1 cellular context compared by ENCODE assay signal in the genomic region with DNA sequence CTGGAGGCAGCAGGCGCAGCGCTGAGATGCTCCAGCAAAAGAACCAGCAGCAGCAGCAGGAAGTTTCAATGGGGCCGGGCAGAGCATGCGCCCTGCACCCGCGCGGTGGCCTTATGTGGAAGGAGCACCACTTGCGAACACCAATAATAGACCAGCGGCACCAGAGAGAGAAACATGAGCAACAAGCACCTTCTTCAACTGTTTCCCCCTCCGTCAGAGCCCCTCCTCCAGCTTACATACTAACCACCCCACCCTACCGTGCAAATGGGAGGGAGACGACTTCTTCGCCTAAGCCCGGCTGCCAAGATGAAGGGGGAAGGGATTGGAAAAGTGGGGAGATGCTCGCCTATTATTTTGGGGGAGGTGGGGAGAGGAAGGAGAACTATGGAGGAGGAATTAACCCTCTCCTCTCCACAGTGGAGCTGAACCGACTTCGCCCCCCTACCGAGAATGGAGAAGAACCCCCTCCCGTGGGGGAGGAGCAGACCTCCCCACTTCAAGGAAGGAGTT.
TF ChIP-seq lines count a peak whose summit lies in the region.

No MANE protein-coding gene starts in this region.

TF ChIP-seq in HepG2, 621 proteins besides CTCF, POLR2A, EP300 and RAD21 (continued from another document and continues in another):
- TF ChIP-seq, protein P1, sequence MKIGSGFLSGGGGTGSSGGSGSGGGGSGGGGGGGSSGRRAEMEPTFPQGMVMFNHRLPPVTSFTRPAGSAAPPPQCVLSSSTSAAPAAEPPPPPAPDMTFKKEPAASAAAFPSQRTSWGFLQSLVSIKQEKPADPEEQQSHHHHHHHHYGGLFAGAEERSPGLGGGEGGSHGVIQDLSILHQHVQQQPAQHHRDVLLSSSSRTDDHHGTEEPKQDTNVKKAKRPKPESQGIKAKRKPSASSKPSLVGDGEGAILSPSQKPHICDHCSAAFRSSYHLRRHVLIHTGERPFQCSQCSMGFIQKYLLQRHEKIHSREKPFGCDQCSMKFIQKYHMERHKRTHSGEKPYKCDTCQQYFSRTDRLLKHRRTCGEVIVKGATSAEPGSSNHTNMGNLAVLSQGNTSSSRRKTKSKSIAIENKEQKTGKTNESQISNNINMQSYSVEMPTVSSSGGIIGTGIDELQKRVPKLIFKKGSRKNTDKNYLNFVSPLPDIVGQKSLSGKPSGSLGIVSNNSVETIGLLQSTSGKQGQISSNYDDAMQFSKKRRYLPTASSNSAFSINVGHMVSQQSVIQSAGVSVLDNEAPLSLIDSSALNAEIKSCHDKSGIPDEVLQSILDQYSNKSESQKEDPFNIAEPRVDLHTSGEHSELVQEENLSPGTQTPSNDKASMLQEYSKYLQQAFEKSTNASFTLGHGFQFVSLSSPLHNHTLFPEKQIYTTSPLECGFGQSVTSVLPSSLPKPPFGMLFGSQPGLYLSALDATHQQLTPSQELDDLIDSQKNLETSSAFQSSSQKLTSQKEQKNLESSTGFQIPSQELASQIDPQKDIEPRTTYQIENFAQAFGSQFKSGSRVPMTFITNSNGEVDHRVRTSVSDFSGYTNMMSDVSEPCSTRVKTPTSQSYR (CRISPR knock-in tag; IDR thresholded peaks at IDR 0.05; ENCODE audit: borderline replicate concordance), result 0 out of 2 replicates have a peak, but pooled peaks have one; percentile 20
- TF ChIP-seq TAF1 (CRISPR knock-in tag; IDR thresholded peaks at IDR 0.05) (peak; percentile 49; the same call in 1 of the 2 replicates), ZNF331 (CRISPR knock-in tag; IDR thresholded peaks at IDR 0.05) (peak; percentile 44; the same call in 1 of the 2 replicates), ZFP36L1 (CRISPR knock-in tag; IDR thresholded peaks at IDR 0.05) (0 out of 2 replicates have a peak, but pooled peaks have one; percentile 70), JUNB (CRISPR knock-in tag; IDR thresholded peaks at IDR 0.05; ENCODE audit: borderline replicate concordance) (no peak; the same call in 1 of the 2 replicates), ZC3H13 (CRISPR knock-in tag; IDR thresholded peaks at IDR 0.05) (0 out of 2 replicates have a peak, but pooled peaks have one; percentile 38), POGZ (CRISPR knock-in tag; IDR thresholded peaks at IDR 0.05) (no peak), TEAD3 (CRISPR knock-in tag; optimal IDR thresholded peaks at IDR 0.05; ENCODE audit: borderline replicate concordance) (peak; percentile 42), SOX13 (IDR thresholded peaks at IDR 0.05) (no peak), SOX13 (CRISPR knock-in tag; conservative IDR thresholded peaks at IDR 0.05 in 1 of 2, IDR thresholded peaks at IDR 0.05 in 1 of 2) (no peak), HMGA1 (CRISPR knock-in tag; conservative IDR thresholded peaks at IDR 0.05) (no peak), MXI1 (IDR thresholded peaks at IDR 0.05; ENCODE audit: borderline replicate concordance, low read depth, low read length) (peak; percentile 74; the same call in 1 of the 3 replicates), ZMYM4 (CRISPR knock-in tag; IDR thresholded peaks at IDR 0.05) (peak; percentile 58), ZSCAN29 (CRISPR knock-in tag; conservative IDR thresholded peaks at IDR 0.05) (no peak), KAT8 (CRISPR knock-in tag; IDR thresholded peaks at IDR 0.05) (no peak), ELF3 (CRISPR knock-in tag; IDR thresholded peaks at IDR 0.05) (peak; percentile 79), ZNF749 (CRISPR knock-in tag; IDR thresholded peaks at IDR 0.05; ENCODE audit: borderline replicate concordance) (peak; percentile 24; the same call in 1 of the 2 replicates), TBX2 (CRISPR knock-in tag; IDR thresholded peaks at IDR 0.05; ENCODE audit: borderline replicate concordance) (peak; percentile 6; the same call in 1 of the 2 replicates), ZNF101 (CRISPR knock-in tag; IDR thresholded peaks at IDR 0.05; ENCODE audit: borderline replicate concordance, low read depth) (0 out of 2 replicates have a peak, but pooled peaks have one; percentile 52), SRY (CRISPR knock-in tag; IDR thresholded peaks at IDR 0.05) (peak; percentile 18; the same call in 1 of the 2 replicates), TBL1XR1 (IDR thresholded peaks at IDR 0.05; ENCODE audit: borderline replicate concordance, low read length, partially characterized antibody) (peak; percentile 16), SMAD9 (CRISPR knock-in tag; IDR thresholded peaks at IDR 0.05) (peak; percentile 74; the same call in 1 of the 2 replicates), SAFB2 (CRISPR knock-in tag; IDR thresholded peaks at IDR 0.05; ENCODE audit: borderline replicate concordance, low read depth) (0 out of 2 replicates have a peak, but pooled peaks have one; percentile 28), ZNF891 (CRISPR knock-in tag; IDR thresholded peaks at IDR 0.05) (peak; percentile 25; the same call in 1 of the 2 replicates), RFXANK (CRISPR knock-in tag; IDR thresholded peaks at IDR 0.05) (no peak), ZNF44 (CRISPR knock-in tag; IDR thresholded peaks at IDR 0.05) (no peak), ZNF607 (CRISPR knock-in tag; IDR thresholded peaks at IDR 0.05; ENCODE audit: borderline replicate concordance) (no peak), ZNF713 (CRISPR knock-in tag; IDR thresholded peaks at IDR 0.05) (0 out of 2 replicates have a peak, but pooled peaks have one; percentile 61), ZNF543 (CRISPR knock-in tag; IDR thresholded peaks at IDR 0.05) (no peak), PAF1 (CRISPR knock-in tag; IDR thresholded peaks at IDR 0.05) (no peak), MIXL1 (CRISPR knock-in tag; IDR thresholded peaks at IDR 0.05) (no peak), ZNF772 (CRISPR knock-in tag; IDR thresholded peaks at IDR 0.05) (no peak), HHEX (CRISPR knock-in tag; IDR thresholded peaks at IDR 0.05) (no peak), HES4 (CRISPR knock-in tag; IDR thresholded peaks at IDR 0.05; ENCODE audit: borderline replicate concordance) (no peak), NFYC (CRISPR knock-in tag; IDR thresholded peaks at IDR 0.05) (0 out of 2 replicates have a peak, but pooled peaks have one; percentile 11), MIER3 (CRISPR knock-in tag; IDR thresholded peaks at IDR 0.05; ENCODE audit: borderline replicate concordance) (peak; percentile 24; the same call in 1 of the 2 replicates), ZNF256 (CRISPR knock-in tag; conservative IDR thresholded peaks at IDR 0.05) (no peak), ZBTB38 (CRISPR knock-in tag; IDR thresholded peaks at IDR 0.05) (0 out of 2 replicates have a peak, but pooled peaks have one; percentile 28), ZNF383 (CRISPR knock-in tag; IDR thresholded peaks at IDR 0.05; ENCODE audit: borderline replicate concordance) (0 out of 2 replicates have a peak, but pooled peaks have one; percentile 73), DNMT1 (CRISPR knock-in tag; IDR thresholded peaks at IDR 0.05) (0 out of 2 replicates have a peak, but pooled peaks have one; percentile 59), GABPB1 (CRISPR knock-in tag; IDR thresholded peaks at IDR 0.05) (peak; percentile 17; the same call in 1 of the 2 replicates), SOX5 (CRISPR knock-in tag; IDR thresholded peaks at IDR 0.05; ENCODE audit: borderline replicate concordance) (peak; percentile 14; the same call in 1 of the 2 replicates), SIX4 (CRISPR knock-in tag; IDR thresholded peaks at IDR 0.05) (0 out of 2 replicates have a peak, but pooled peaks have one; percentile 34)
- TF ChIP-seq, protein P2, sequence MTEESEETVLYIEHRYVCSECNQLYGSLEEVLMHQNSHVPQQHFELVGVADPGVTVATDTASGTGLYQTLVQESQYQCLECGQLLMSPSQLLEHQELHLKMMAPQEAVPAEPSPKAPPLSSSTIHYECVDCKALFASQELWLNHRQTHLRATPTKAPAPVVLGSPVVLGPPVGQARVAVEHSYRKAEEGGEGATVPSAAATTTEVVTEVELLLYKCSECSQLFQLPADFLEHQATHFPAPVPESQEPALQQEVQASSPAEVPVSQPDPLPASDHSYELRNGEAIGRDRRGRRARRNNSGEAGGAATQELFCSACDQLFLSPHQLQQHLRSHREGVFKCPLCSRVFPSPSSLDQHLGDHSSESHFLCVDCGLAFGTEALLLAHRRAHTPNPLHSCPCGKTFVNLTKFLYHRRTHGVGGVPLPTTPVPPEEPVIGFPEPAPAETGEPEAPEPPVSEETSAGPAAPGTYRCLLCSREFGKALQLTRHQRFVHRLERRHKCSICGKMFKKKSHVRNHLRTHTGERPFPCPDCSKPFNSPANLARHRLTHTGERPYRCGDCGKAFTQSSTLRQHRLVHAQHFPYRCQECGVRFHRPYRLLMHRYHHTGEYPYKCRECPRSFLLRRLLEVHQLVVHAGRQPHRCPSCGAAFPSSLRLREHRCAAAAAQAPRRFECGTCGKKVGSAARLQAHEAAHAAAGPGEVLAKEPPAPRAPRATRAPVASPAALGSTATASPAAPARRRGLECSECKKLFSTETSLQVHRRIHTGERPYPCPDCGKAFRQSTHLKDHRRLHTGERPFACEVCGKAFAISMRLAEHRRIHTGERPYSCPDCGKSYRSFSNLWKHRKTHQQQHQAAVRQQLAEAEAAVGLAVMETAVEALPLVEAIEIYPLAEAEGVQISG (CRISPR knock-in tag; IDR thresholded peaks at IDR 0.05), result peak; percentile 53; the same call in 1 of the 2 replicates
- TF ChIP-seq, protein P3, sequence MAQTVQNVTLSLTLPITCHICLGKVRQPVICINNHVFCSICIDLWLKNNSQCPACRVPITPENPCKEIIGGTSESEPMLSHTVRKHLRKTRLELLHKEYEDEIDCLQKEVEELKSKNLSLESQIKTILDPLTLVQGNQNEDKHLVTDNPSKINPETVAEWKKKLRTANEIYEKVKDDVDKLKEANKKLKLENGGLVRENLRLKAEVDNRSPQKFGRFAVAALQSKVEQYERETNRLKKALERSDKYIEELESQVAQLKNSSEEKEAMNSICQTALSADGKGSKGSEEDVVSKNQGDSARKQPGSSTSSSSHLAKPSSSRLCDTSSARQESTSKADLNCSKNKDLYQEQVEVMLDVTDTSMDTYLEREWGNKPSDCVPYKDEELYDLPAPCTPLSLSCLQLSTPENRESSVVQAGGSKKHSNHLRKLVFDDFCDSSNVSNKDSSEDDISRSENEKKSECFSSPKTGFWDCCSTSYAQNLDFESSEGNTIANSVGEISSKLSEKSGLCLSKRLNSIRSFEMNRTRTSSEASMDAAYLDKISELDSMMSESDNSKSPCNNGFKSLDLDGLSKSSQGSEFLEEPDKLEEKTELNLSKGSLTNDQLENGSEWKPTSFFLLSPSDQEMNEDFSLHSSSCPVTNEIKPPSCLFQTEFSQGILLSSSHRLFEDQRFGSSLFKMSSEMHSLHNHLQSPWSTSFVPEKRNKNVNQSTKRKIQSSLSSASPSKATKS (CRISPR knock-in tag; IDR thresholded peaks at IDR 0.05), result no peak
- TF ChIP-seq, protein P4, sequence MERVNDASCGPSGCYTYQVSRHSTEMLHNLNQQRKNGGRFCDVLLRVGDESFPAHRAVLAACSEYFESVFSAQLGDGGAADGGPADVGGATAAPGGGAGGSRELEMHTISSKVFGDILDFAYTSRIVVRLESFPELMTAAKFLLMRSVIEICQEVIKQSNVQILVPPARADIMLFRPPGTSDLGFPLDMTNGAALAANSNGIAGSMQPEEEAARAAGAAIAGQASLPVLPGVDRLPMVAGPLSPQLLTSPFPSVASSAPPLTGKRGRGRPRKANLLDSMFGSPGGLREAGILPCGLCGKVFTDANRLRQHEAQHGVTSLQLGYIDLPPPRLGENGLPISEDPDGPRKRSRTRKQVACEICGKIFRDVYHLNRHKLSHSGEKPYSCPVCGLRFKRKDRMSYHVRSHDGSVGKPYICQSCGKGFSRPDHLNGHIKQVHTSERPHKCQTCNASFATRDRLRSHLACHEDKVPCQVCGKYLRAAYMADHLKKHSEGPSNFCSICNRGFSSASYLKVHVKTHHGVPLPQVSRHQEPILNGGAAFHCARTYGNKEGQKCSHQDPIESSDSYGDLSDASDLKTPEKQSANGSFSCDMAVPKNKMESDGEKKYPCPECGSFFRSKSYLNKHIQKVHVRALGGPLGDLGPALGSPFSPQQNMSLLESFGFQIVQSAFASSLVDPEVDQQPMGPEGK (CRISPR knock-in tag; IDR thresholded peaks at IDR 0.05), result peak; percentile 13; the same call in 1 of the 2 replicates
- TF ChIP-seq, protein P5, sequence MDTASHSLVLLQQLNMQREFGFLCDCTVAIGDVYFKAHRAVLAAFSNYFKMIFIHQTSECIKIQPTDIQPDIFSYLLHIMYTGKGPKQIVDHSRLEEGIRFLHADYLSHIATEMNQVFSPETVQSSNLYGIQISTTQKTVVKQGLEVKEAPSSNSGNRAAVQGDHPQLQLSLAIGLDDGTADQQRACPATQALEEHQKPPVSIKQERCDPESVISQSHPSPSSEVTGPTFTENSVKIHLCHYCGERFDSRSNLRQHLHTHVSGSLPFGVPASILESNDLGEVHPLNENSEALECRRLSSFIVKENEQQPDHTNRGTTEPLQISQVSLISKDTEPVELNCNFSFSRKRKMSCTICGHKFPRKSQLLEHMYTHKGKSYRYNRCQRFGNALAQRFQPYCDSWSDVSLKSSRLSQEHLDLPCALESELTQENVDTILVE (CRISPR knock-in tag; IDR thresholded peaks at IDR 0.05), result peak; percentile 24; the same call in 1 of the 2 replicates
- TF ChIP-seq, protein P6, sequence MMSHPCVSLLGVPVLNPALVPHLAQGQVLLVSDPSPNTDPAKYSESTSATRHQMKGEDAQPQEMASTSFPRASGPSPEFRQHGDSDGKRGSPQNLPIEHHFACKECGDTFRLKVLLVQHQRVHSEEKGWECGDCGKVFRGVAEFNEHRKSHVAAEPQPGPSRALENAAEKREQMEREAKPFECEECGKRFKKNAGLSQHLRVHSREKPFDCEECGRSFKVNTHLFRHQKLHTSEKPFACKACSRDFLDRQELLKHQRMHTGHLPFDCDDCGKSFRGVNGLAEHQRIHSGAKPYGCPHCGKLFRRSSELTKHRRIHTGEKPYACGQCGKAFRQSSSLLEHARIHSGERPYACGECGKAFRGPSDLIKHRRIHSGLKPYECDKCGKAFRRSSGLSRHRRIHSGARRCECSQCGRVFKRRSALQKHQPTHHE (CRISPR knock-in tag; IDR thresholded peaks at IDR 0.05; ENCODE audit: borderline replicate concordance), result no peak
- TF ChIP-seq, protein P7, sequence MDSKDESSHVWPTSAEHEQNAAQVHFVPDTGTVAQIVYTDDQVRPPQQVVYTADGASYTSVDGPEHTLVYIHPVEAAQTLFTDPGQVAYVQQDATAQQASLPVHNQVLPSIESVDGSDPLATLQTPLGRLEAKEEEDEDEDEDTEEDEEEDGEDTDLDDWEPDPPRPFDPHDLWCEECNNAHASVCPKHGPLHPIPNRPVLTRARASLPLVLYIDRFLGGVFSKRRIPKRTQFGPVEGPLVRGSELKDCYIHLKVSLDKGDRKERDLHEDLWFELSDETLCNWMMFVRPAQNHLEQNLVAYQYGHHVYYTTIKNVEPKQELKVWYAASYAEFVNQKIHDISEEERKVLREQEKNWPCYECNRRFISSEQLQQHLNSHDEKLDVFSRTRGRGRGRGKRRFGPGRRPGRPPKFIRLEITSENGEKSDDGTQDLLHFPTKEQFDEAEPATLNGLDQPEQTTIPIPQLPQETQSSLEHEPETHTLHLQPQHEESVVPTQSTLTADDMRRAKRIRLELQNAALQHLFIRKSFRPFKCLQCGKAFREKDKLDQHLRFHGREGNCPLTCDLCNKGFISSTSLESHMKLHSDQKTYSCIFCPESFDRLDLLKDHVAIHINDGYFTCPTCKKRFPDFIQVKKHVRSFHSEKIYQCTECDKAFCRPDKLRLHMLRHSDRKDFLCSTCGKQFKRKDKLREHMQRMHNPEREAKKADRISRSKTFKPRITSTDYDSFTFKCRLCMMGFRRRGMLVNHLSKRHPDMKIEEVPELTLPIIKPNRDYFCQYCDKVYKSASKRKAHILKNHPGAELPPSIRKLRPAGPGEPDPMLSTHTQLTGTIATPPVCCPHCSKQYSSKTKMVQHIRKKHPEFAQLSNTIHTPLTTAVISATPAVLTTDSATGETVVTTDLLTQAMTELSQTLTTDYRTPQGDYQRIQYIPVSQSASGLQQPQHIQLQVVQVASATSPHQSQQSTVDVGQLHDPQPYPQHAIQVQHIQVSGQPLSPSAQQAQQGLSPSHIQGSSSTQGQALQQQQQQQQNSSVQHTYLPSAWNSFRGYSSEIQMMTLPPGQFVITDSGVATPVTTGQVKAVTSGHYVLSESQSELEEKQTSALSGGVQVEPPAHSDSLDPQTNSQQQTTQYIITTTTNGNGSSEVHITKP (CRISPR knock-in tag; IDR thresholded peaks at IDR 0.05; ENCODE audit: low read depth), result no peak
